Comparison of ENCODE assay signal across 14 cellular contexts in genomic region chr17:34613064-34614019, GRCh38. TPM values are rescaled to one million over a fixed set of nuclear protein-coding genes. Genes with fewer than 3 reads are reported as not detected.
DNase-seq lines count a peak whose midpoint lies in the region; ATAC-seq and TF ChIP-seq lines count a peak whose summit lies in the region.
"Had no signal": no experiment of that assay in that cellular context is flagged by ENCODE, and none has a peak within 500 bp of the region (broad histone marks: within the 10 kb centered on the region; RNA-seq: fewer than 3 reads in every experiment).

No MANE protein-coding gene starts in this region.

- peak overlapping the region; percentile 5 for H3K18ac ChIP-seq in H9 (ENCODE audit: insufficient read length, low read depth, low read length)

- no peak overlapping the region for H2BK20ac ChIP-seq in H9 (ENCODE audit: low read depth, low read length, poor library complexity, severe bottlenecking)

- H3K79me1 ChIP-seq in H9 (ENCODE audit: insufficient read depth, low read depth, low read length, poor library complexity, severe bottlenecking) = no peaks in the 10 kb centered on the region

- H4K91ac ChIP-seq in H9 (ENCODE audit: insufficient read length, low read depth, low read length) = no peak overlapping the region

- no peak overlapping the region for H2BK5ac ChIP-seq in H9 (ENCODE audit: insufficient read length, low read length)

- H3K36me3 Mint-ChIP-seq in H9 (ENCODE audit: insufficient read depth in 1 of 3, low read depth in 3 of 3) (no peaks in the 10 kb centered on the region), progenitor cell of endocrine pancreas (ENCODE audit: insufficient read depth) (no peaks in the 10 kb centered on the region)

- H3K56ac ChIP-seq in H9 (ENCODE audit: insufficient read length, low read depth, low read length) = no peak overlapping the region

- no peak overlapping the region; the same call in 1 of the 2 replicates for H3K4ac ChIP-seq in H9 (ENCODE audit: low read depth, low read length)

- no peak overlapping the region for H2BK15ac ChIP-seq in H9 (ENCODE audit: low read depth, low read length)

- no peak overlapping the region for H3K27ac ChIP-seq in H9 (ENCODE audit: insufficient read length, low read depth, low read length)
- H3K27ac ChIP-seq: parathyroid adenoma had no signal

- H3K9ac ChIP-seq in H9 (ENCODE audit: extremely low read depth, insufficient read length, low read length) = no peak overlapping the region
- H3K9ac ChIP-seq: parathyroid adenoma had no signal

- no peak overlapping the region for H2BK120ac ChIP-seq in H9 (ENCODE audit: low read depth, low read length, poor library complexity, severe bottlenecking)

- no peak overlapping the region for H4K8ac ChIP-seq in H9 (replicated peaks; ENCODE audit: insufficient read length, low read depth, low read length)

- no peaks in the 10 kb centered on the region for H3K79me2 ChIP-seq in H9 (ENCODE audit: insufficient read depth, low read length)
- H3K79me2 ChIP-seq: parathyroid adenoma had no signal

- no peak overlapping the region for H2AFZ ChIP-seq in H9 (ENCODE audit: low read length)
- H2AFZ ChIP-seq: parathyroid adenoma had no signal

- no CpG with 5 or more reads among the region's 19 CpGs for WGBS in H9 (ENCODE audit: extremely low coverage, insufficient read length, low lambda C conversion rate)

- H3K27me3 ChIP-seq in H9 (ENCODE audit: insufficient read depth, low read length) = no peaks in the 10 kb centered on the region; the same call in 1 of the 2 replicates

- 0 out of 2 replicates have a peak overlapping the region, but pooled peaks have one; percentile 54 for H3K14ac ChIP-seq in H9 (ENCODE audit: insufficient read depth, low read length)

- no peaks in the 10 kb centered on the region for H3K9me3 ChIP-seq in H9 (ENCODE audit: control insufficient read depth, low read depth, low read length)

- H3K4me3 Mint-ChIP-seq in H9 (peak overlapping the region in 1 of 2 experiments; percentile 22; a peak in 2 of 5 replicates), progenitor cell of endocrine pancreas (ENCODE audit: low read depth) (no peak overlapping the region)
- H3K4me3 Mint-ChIP-seq in stimulated activated naive CD8-positive, alpha-beta T cell treated with anti-CD3 and anti-CD28 coated beads, Interleukin-15, amount 100 ng/mL, for 72 hours = no peak overlapping the region
- H3K4me3 Mint-ChIP-seq: central memory CD8-positive, alpha-beta T cell; T-helper 17 cell had no signal

- H3K4me1 ChIP-seq in H9 (ENCODE audit: insufficient read depth, low read length) = peaks cover 25% of the 10 kb centered on the region; the same call in 1 of the 2 replicates
- H3K4me1 ChIP-seq: parathyroid adenoma had no signal

- no peak overlapping the region for H3T11ph ChIP-seq in H9 (ENCODE audit: low read length)

- H4K20me1 ChIP-seq in H9 (ENCODE audit: control insufficient read depth, insufficient read depth, insufficient read length) = no peaks in the 10 kb centered on the region

- TF ChIP-seq CTCF in H9 (conservative IDR thresholded peaks at IDR 0.05) = no peak
- TF ChIP-seq CTCF in progenitor cell of endocrine pancreas (IDR thresholded peaks at IDR 0.05; ENCODE audit: unreplicated experiment) = no peak

- H3K4me1 Mint-ChIP-seq in H9 = peaks cover 68 to 75% of the 10 kb centered on the region in 2 experiments
- peaks cover 16% of the 10 kb centered on the region for H3K4me1 Mint-ChIP-seq in progenitor cell of endocrine pancreas (ENCODE audit: low read depth)
- H3K4me1 Mint-ChIP-seq in stimulated activated naive CD8-positive, alpha-beta T cell treated with anti-CD3 and anti-CD28 coated beads, Interleukin-15, amount 100 ng/mL, for 72 hours = no peaks in the 10 kb centered on the region
- H3K4me1 Mint-ChIP-seq: central memory CD8-positive, alpha-beta T cell had no signal

- H3K23ac ChIP-seq in H9 (ENCODE audit: insufficient read length, low read depth, low read length) = no peak overlapping the region

- H2AK5ac ChIP-seq in H9 (ENCODE audit: insufficient read length, low read length) = no peak overlapping the region

- H3K4me2 ChIP-seq in H9 (ENCODE audit: insufficient read depth, insufficient read length, low read length) = no peak overlapping the region

- H3K27me3 Mint-ChIP-seq in H9 (ENCODE audit: low read depth) (peaks cover 38% of the 10 kb centered on the region), progenitor cell of endocrine pancreas (peaks cover 42% of the 10 kb centered on the region)
- H3K27me3 Mint-ChIP-seq in stimulated activated naive CD8-positive, alpha-beta T cell treated with anti-CD3 and anti-CD28 coated beads, Interleukin-15, amount 100 ng/mL, for 72 hours = peaks cover 74% of the 10 kb centered on the region

- peak overlapping the region in 2 of 3 experiments; percentile 56 to 77; a peak in 3 of 7 replicates for H3K27ac Mint-ChIP-seq in H9
- peak overlapping the region; percentile 75 for H3K27ac Mint-ChIP-seq in progenitor cell of endocrine pancreas
- H3K27ac Mint-ChIP-seq in stimulated activated naive CD8-positive, alpha-beta T cell treated with anti-CD3 and anti-CD28 coated beads, Interleukin-15, amount 100 ng/mL, for 72 hours = peak overlapping the region in 1 of 2 donors; percentile 54
- H3K27ac Mint-ChIP-seq: T-helper 17 cell had no signal

- H3K23me2 ChIP-seq in H9 (ENCODE audit: insufficient read length, low read depth, low read length, poor library complexity, severe bottlenecking) = no peaks in the 10 kb centered on the region

- ATAC-seq in HG03196 (IDR thresholded peaks at IDR 0.05; ENCODE audit: unreplicated experiment) (no peak), HG02798 (IDR thresholded peaks at IDR 0.05; ENCODE audit: poor library complexity, unreplicated experiment) (no peak)
- no peak for ATAC-seq in stimulated activated naive CD8-positive, alpha-beta T cell treated with anti-CD3 and anti-CD28 coated beads, Interleukin-15, amount 100 ng/mL, for 72 hours
- ATAC-seq: left colon, T-helper 17 cell had no signal

- H3K9me3 Mint-ChIP-seq in H9 = peaks cover 0 to 2% of the 10 kb centered on the region in 2 experiments; a peak in 2 of 5 replicates
- H3K9me3 Mint-ChIP-seq in progenitor cell of endocrine pancreas (ENCODE audit: low read depth) = no peaks in the 10 kb centered on the region
- no peaks in the 10 kb centered on the region for H3K9me3 Mint-ChIP-seq in stimulated activated naive CD8-positive, alpha-beta T cell treated with anti-CD3 and anti-CD28 coated beads, Interleukin-15, amount 100 ng/mL, for 72 hours
- H3K9me3 Mint-ChIP-seq: central memory CD8-positive, alpha-beta T cell had no signal

- no peak for DNase-seq in H9
- DNase-seq in NCI-H2171 treated with DMSO at 0.1 percent for 48 hours (lab: John Stamatoyannopoulos, UW) = peak; percentile 94
- DNase-seq in cerebellar cortex (ENCODE audit: low spot score) = peak; percentile 56
- no peak for DNase-seq in progenitor cell of endocrine pancreas (ENCODE audit: low spot score, unreplicated experiment)
- no peak for DNase-seq in stimulated activated CD4-positive, alpha-beta T cell treated with anti-CD3 and anti-CD28 coated beads, Interleukin-4, amount 100 ng/mL, for 4 hours
- DNase-seq in stimulated activated naive CD8-positive, alpha-beta T cell treated with anti-CD3 and anti-CD28 coated beads, Interleukin-15, amount 100 ng/mL, for 72 hours = no peak
- DNase-seq: activated T-cell treated with anti-CD3 and anti-CD28 coated beads, Interleukin-2, amount 50 U/mL, for 1 hour; Calu3; left colon; T-helper 17 cell had no signal

- peak overlapping the region; percentile 76 for H2BK12ac ChIP-seq in H9 (ENCODE audit: insufficient read length, low read depth, low read length)

- H4K5ac ChIP-seq in H9 (ENCODE audit: insufficient read length, low read depth, low read length) = no peak overlapping the region

RNA-seq across cellular contexts. Expression of gene TMEM132E, which starts 34.0 kb away (rescaled TPM):
- total RNA-seq in H9 (2021) = 0.15 and 0.42 TPM in 2 replicates
- total RNA-seq in progenitor cell of endocrine pancreas = 0.05 and 0.13 TPM in 2 replicates
- total RNA-seq: left colon, T-helper 17 cell had no signal

Comparison
In these comparisons a context has a peak if more than half of its experiments do, and no peak if none do; other contexts are left out.
1. DNase-seq: peak in NCI-H2171 treated with DMSO at 0.1 percent for 48 hours (single experiment) and cerebellar cortex (single experiment); none in H9 (single experiment), progenitor cell of endocrine pancreas (single experiment), stimulated activated CD4-positive, alpha-beta T cell treated with anti-CD3 and anti-CD28 coated beads, Interleukin-4, amount 100 ng/mL, for 4 hours (0 of 2) and stimulated activated naive CD8-positive, alpha-beta T cell treated with anti-CD3 and anti-CD28 coated beads, Interleukin-15, amount 100 ng/mL, for 72 hours (0 of 2).